31 cellular contexts compared by ENCODE assay signal in genomic region chr19:47700934-47701716, GRCh38.
"Had no signal": no experiment of that assay in that cellular context is flagged by ENCODE, and none has a peak within 500 bp of the region (broad histone marks: within the 10 kb centered on the region; RNA-seq: fewer than 3 reads in every experiment).

No MANE protein-coding gene starts in this region.

- H3K27ac Mint-ChIP-seq: activated CD4-positive, alpha-beta memory T cell treated with anti-CD3 and anti-CD28 coated beads for 36 hours; activated CD4-positive, alpha-beta T cell treated with anti-CD3 and anti-CD28 coated beads for 36 hours; activated CD4-positive, alpha-beta T cell treated with anti-CD3 and anti-CD28 coated beads, Interleukin-2, amount 10 ng/mL, durations not matched to agents 24 days and 14 days; activated CD8-positive, alpha-beta memory T cell treated with anti-CD3 and anti-CD28 coated beads, Interleukin-2, amount 10 ng/mL, durations not matched to agents 7 days and 5 days; activated CD8-positive, alpha-beta T cell treated with anti-CD3 and anti-CD28 coated beads, Interleukin-2, amount 10 ng/mL, durations not matched to agents 7 days and 5 days; activated naive CD4-positive, alpha-beta T cell treated with anti-CD3 and anti-CD28 coated beads for 36 hours; activated naive CD4-positive, alpha-beta T cell treated with anti-CD3 and anti-CD28 coated beads, Interleukin-2, amount 50 U/mL, for 24 hours; activated naive CD8-positive, alpha-beta T cell treated with anti-CD3 and anti-CD28 coated beads, Interleukin-2, amount 10 ng/mL, durations not matched to agents 7 days and 5 days; activated T-helper 1 cell treated with anti-CD3 and anti-CD28 coated beads, Interleukin-12 subunit alpha, Interleukin-12 subunit beta, Interleukin-2, Interleukin-4 antibody, amounts not matched to agents 30 ng/mL and 10 ng/mL and 1 ng/mL, durations not matched to agents 14 hours and 24 hours and 36 hours; activated T-helper 2 cell treated with anti-CD3 and anti-CD28 coated beads, Interferon-gamma antibody, Interleukin-2, Interleukin-4, amounts not matched to agents 10 μg/mL and 5 μg/mL and 100 μg/mL, durations not matched to agents 14 hours and 24 hours and 36 hours; brain; endodermal cell had no signal

- H3K4me3 ChIP-seq: ascending aorta, breast epithelium, cardiac muscle cell, colonic mucosa, esophagus muscularis mucosa, gastrocnemius medialis, heart right ventricle had no signal

- H3K27me3 Mint-ChIP-seq: activated CD4-positive, alpha-beta memory T cell treated with anti-CD3 and anti-CD28 coated beads for 36 hours; activated CD4-positive, alpha-beta T cell treated with anti-CD3 and anti-CD28 coated beads for 36 hours; activated CD4-positive, alpha-beta T cell treated with anti-CD3 and anti-CD28 coated beads, Interleukin-2, amount 10 ng/mL, durations not matched to agents 24 days and 14 days; activated CD8-positive, alpha-beta memory T cell treated with anti-CD3 and anti-CD28 coated beads, Interleukin-2, amount 10 ng/mL, durations not matched to agents 7 days and 5 days; activated naive CD4-positive, alpha-beta T cell treated with anti-CD3 and anti-CD28 coated beads, Interleukin-2, amount 50 U/mL, for 24 hours; activated naive CD8-positive, alpha-beta T cell treated with anti-CD3 and anti-CD28 coated beads, Interleukin-2, amount 10 ng/mL, durations not matched to agents 7 days and 5 days; brain had no signal

- H3K4me1 Mint-ChIP-seq: activated CD4-positive, alpha-beta T cell treated with anti-CD3 and anti-CD28 coated beads for 36 hours; activated CD4-positive, alpha-beta T cell treated with anti-CD3 and anti-CD28 coated beads, Interleukin-2, amount 10 ng/mL, durations not matched to agents 24 days and 14 days; activated naive CD4-positive, alpha-beta T cell treated with anti-CD3 and anti-CD28 coated beads, Interleukin-2, amount 50 U/mL, for 24 hours; brain had no signal

- H3K9me3 ChIP-seq: ascending aorta, breast epithelium, colonic mucosa, esophagus muscularis mucosa, gastrocnemius medialis, heart right ventricle had no signal

- ATAC-seq: activated CD4-positive, alpha-beta T cell treated with anti-CD3 and anti-CD28 coated beads for 36 hours; activated CD8-positive, alpha-beta memory T cell treated with anti-CD3 and anti-CD28 coated beads, Interleukin-2, amount 10 ng/mL, durations not matched to agents 7 days and 5 days; activated CD8-positive, alpha-beta T cell treated with anti-CD3 and anti-CD28 coated beads, Interleukin-2, amount 10 ng/mL, durations not matched to agents 7 days and 5 days; foreskin keratinocyte; gastrocnemius medialis; heart right ventricle had no signal

- H3K4me1 ChIP-seq: ascending aorta, breast epithelium, colonic mucosa, foreskin keratinocyte had no signal

- DNase-seq: activated CD4-positive, alpha-beta memory T cell treated with anti-CD3 and anti-CD28 coated beads for 36 hours; activated CD4-positive, alpha-beta T cell treated with anti-CD3 and anti-CD28 coated beads for 36 hours; activated CD4-positive, alpha-beta T cell treated with anti-CD3 and anti-CD28 coated beads, Interleukin-2, amount 10 ng/mL, durations not matched to agents 24 days and 14 days; activated CD4-positive, CD25-positive, alpha-beta regulatory T cell; activated CD4-positive, CD25-positive, alpha-beta regulatory T cell treated with anti-CD3 and anti-CD28 coated beads, Interleukin-2, amount 50 U/mL, for 72 hours; activated CD8-positive, alpha-beta memory T cell treated with anti-CD3 and anti-CD28 coated beads, Interleukin-2, amount 10 ng/mL, durations not matched to agents 7 days and 5 days; activated CD8-positive, alpha-beta memory T cell treated with anti-CD3 and anti-CD28 coated beads, Interleukin-2, amount 50 U/mL, for 4 hours; activated CD8-positive, alpha-beta T cell treated with anti-CD3 and anti-CD28 coated beads, Interleukin-2, amount 10 ng/mL, durations not matched to agents 7 days and 5 days; activated effector memory CD4-positive, alpha-beta T cell treated with anti-CD3 and anti-CD28 coated beads, Interleukin-2, amount 50 U/mL, for 16 hours; activated naive CD4-positive, alpha-beta T cell treated with anti-CD3 and anti-CD28 coated beads for 36 hours; activated naive CD8-positive, alpha-beta T cell treated with anti-CD3 and anti-CD28 coated beads, Interleukin-2, amount 10 ng/mL, durations not matched to agents 7 days and 5 days; activated T-cell treated with anti-CD3 and anti-CD28 coated beads, Interleukin-2, amount 50 U/mL, for 1 hour; activated T-cell treated with anti-CD3 and anti-CD28 coated beads, Interleukin-2, amount 50 U/mL, for 48 hours; central memory CD4-positive, alpha-beta T cell; cerebellar nuclear complex; colonic mucosa; effector CD8-positive, alpha-beta T cell; endodermal cell; erythroblast; foreskin keratinocyte; gastrocnemius medialis; heart right ventricle; T-helper 2 cell had no signal

- H3K27ac ChIP-seq: ascending aorta, breast epithelium, cardiac muscle cell, colonic mucosa, foreskin keratinocyte, gastrocnemius medialis, heart right ventricle had no signal

- H3K9me3 Mint-ChIP-seq: activated CD4-positive, alpha-beta memory T cell treated with anti-CD3 and anti-CD28 coated beads for 36 hours; activated CD4-positive, alpha-beta T cell treated with anti-CD3 and anti-CD28 coated beads, Interleukin-2, amount 10 ng/mL, durations not matched to agents 24 days and 14 days; activated naive CD4-positive, alpha-beta T cell treated with anti-CD3 and anti-CD28 coated beads for 36 hours; activated naive CD4-positive, alpha-beta T cell treated with anti-CD3 and anti-CD28 coated beads, Interleukin-2, amount 50 U/mL, for 24 hours; activated naive CD8-positive, alpha-beta T cell treated with anti-CD3 and anti-CD28 coated beads, Interleukin-2, amount 10 ng/mL, durations not matched to agents 7 days and 5 days; activated T-helper 1 cell treated with anti-CD3 and anti-CD28 coated beads, Interleukin-12 subunit alpha, Interleukin-12 subunit beta, Interleukin-2, Interleukin-4 antibody, amounts not matched to agents 30 ng/mL and 10 ng/mL and 1 ng/mL, durations not matched to agents 14 hours and 24 hours and 36 hours; activated T-helper 2 cell treated with anti-CD3 and anti-CD28 coated beads, Interferon-gamma antibody, Interleukin-2, Interleukin-4, amounts not matched to agents 10 μg/mL and 5 μg/mL and 100 μg/mL, durations not matched to agents 14 hours and 24 hours and 36 hours; brain; endodermal cell had no signal

- H3K4me3 Mint-ChIP-seq: activated CD4-positive, alpha-beta memory T cell treated with anti-CD3 and anti-CD28 coated beads for 36 hours; activated CD4-positive, alpha-beta T cell treated with anti-CD3 and anti-CD28 coated beads for 36 hours; activated CD4-positive, alpha-beta T cell treated with anti-CD3 and anti-CD28 coated beads, Interleukin-2, amount 10 ng/mL, durations not matched to agents 24 days and 14 days; activated CD8-positive, alpha-beta memory T cell treated with anti-CD3 and anti-CD28 coated beads, Interleukin-2, amount 10 ng/mL, durations not matched to agents 7 days and 5 days; activated CD8-positive, alpha-beta T cell treated with anti-CD3 and anti-CD28 coated beads, Interleukin-2, amount 10 ng/mL, durations not matched to agents 7 days and 5 days; activated naive CD4-positive, alpha-beta T cell treated with anti-CD3 and anti-CD28 coated beads for 36 hours; activated naive CD4-positive, alpha-beta T cell treated with anti-CD3 and anti-CD28 coated beads, Interleukin-2, amount 50 U/mL, for 24 hours; activated naive CD8-positive, alpha-beta T cell treated with anti-CD3 and anti-CD28 coated beads, Interleukin-2, amount 10 ng/mL, durations not matched to agents 7 days and 5 days; activated T-helper 1 cell treated with anti-CD3 and anti-CD28 coated beads, Interleukin-12 subunit alpha, Interleukin-12 subunit beta, Interleukin-2, Interleukin-4 antibody, amounts not matched to agents 30 ng/mL and 10 ng/mL and 1 ng/mL, durations not matched to agents 14 hours and 24 hours and 36 hours; brain; endodermal cell had no signal

- H3K27me3 ChIP-seq: ascending aorta, breast epithelium, cardiac muscle cell, colonic mucosa, esophagus muscularis mucosa, foreskin keratinocyte, gastrocnemius medialis, heart right ventricle had no signal
